ENCODE assay signal across 18 cellular contexts in genomic region chr13:97245011-97245410, GRCh38. TPM values are rescaled to one million over a fixed set of nuclear protein-coding genes. Genes with fewer than 3 reads are reported as not detected.
DNase-seq lines count a peak whose midpoint lies in the region; ATAC-seq and TF ChIP-seq lines count a peak whose summit lies in the region.
"Had no signal": no experiment of that assay in that cellular context is flagged by ENCODE, and none has a peak within 500 bp of the region (broad histone marks: within the 10 kb centered on the region; RNA-seq: fewer than 3 reads in every experiment).

No MANE protein-coding gene starts in this region.

- H2BK5ac ChIP-seq in mesenchymal stem cell (ENCODE audit: low read depth, low read length, poor library complexity, severe bottlenecking) = no peak overlapping the region

- H3K4me1 Mint-ChIP-seq in stimulated activated naive B cell treated with anti-CD40 and anti-IgM and Interleukin-4, amounts not matched to agents 10 μg/mL and 1 μg/mL and 100 μg/mL, for 72 hours = peaks cover 15 to 30% of the 10 kb centered on the region in 2 donors

- H4K8ac ChIP-seq in mesenchymal stem cell (ENCODE audit: low read length) = no peak overlapping the region

- H2BK120ac ChIP-seq in mesenchymal stem cell (ENCODE audit: low read depth, low read length) = no peak overlapping the region

- H3K18ac ChIP-seq in mesenchymal stem cell (ENCODE audit: low read depth in 1 of 2, low read length in 2 of 2) = no peak overlapping the region

- H3K79me1 ChIP-seq in mesenchymal stem cell (replicated peaks; ENCODE audit: low read length, poor library complexity, severe bottlenecking) = peaks cover 7% of the 10 kb centered on the region

- no peak overlapping the region for H4K91ac ChIP-seq in mesenchymal stem cell (ENCODE audit: low read length)

- H3K4me1 ChIP-seq in mesenchymal stem cell (ENCODE audit: control insufficient read depth, insufficient read depth, low read depth, low read length) (peaks cover 9% of the 10 kb centered on the region), subcutaneous abdominal adipose tissue (ENCODE audit: control insufficient read depth in 5 of 5, insufficient read depth in 5 of 5, low read length in 5 of 5) (peaks cover 14 to 86% (median 85%) of the 10 kb centered on the region in 5 donors)

- H3K27me3 ChIP-seq in dorsolateral prefrontal cortex (no peaks in the 10 kb centered on the region), mesenchymal stem cell (ENCODE audit: control insufficient read depth in 1 of 2, insufficient read depth in 1 of 2, low read length in 2 of 2) (no peaks in the 10 kb centered on the region), subcutaneous abdominal adipose tissue (ENCODE audit: control insufficient read depth in 5 of 5, insufficient read depth in 4 of 5, low read length in 5 of 5) (no peaks in the 10 kb centered on the region)

- no peak overlapping the region for H2BK15ac ChIP-seq in mesenchymal stem cell (ENCODE audit: low read depth, poor library complexity, severe bottlenecking)

- H3K27ac ChIP-seq in dorsolateral prefrontal cortex (peak overlapping the region; percentile 76 to 99 (median 94)), mesenchymal stem cell (ENCODE audit: low read length, poor library complexity, severe bottlenecking) (peak overlapping the region; percentile 78), subcutaneous abdominal adipose tissue (ENCODE audit: low read depth, low read length) (peak overlapping the region; percentile 85)
- H3K27ac ChIP-seq: SK-N-MC had no signal

- H3K4ac ChIP-seq in mesenchymal stem cell (ENCODE audit: low read depth in 1 of 2, low read length in 2 of 2) = peak overlapping the region; percentile 17 to 35

- H3K36me3 Mint-ChIP-seq in stimulated activated naive B cell treated with anti-CD40 and anti-IgM and Interleukin-4, amounts not matched to agents 10 μg/mL and 1 μg/mL and 100 μg/mL, for 72 hours = peaks cover 3 to 4% of the 10 kb centered on the region in 2 donors
- H3K36me3 Mint-ChIP-seq: natural killer cell had no signal

- H3K36me3 ChIP-seq in mesenchymal stem cell (ENCODE audit: control insufficient read depth in 1 of 2, insufficient read depth in 2 of 2, low read depth in 1 of 2, low read length in 2 of 2) (no peaks in the 10 kb centered on the region), subcutaneous abdominal adipose tissue (ENCODE audit: control insufficient read depth in 5 of 5, insufficient read depth in 5 of 5, low read length in 5 of 5) (no peaks in the 10 kb centered on the region)

- DNase-seq in HT-29 (ENCODE audit: low spot score) (peak; percentile 57), dorsolateral prefrontal cortex (no peak), mesenchymal stem cell (no peak)
- no peak for DNase-seq in stimulated activated naive B cell treated with anti-CD40 and anti-IgM and Interleukin-4, amounts not matched to agents 10 μg/mL and 1 μg/mL and 100 μg/mL, for 72 hours
- no peak for DNase-seq in activated naive CD4-positive, alpha-beta T cell treated with anti-CD3 and anti-CD28 coated beads, Interleukin-2, amount 50 U/mL, for 16 hours
- DNase-seq: activated CD4-positive, alpha-beta T cell treated with anti-CD3 and anti-CD28 coated beads for 4 hours; activated CD8-positive, alpha-beta memory T cell treated with anti-CD3 and anti-CD28 coated beads, Interleukin-2, amount 50 U/mL, for 48 hours; activated gamma-delta T cell treated with Interleukin-2 at 50 U/mL for 16 hours; natural killer cell; NCI-H1092; NCI-H2107; NCI-H524 treated with DMSO at 0.1 percent for 48 hours had no signal

- no peak overlapping the region for H2BK12ac ChIP-seq in mesenchymal stem cell (ENCODE audit: low read length in 2 of 2)

- H3K4me3 ChIP-seq in dorsolateral prefrontal cortex = peak overlapping the region in 25 of 59 donors; percentile 1 to 59 (median 25)
- no peak overlapping the region for H3K4me3 ChIP-seq in mesenchymal stem cell (ENCODE audit: insufficient read depth in 1 of 2, low read depth in 1 of 2, low read length in 2 of 2)
- peak overlapping the region in 1 of 5 donors; percentile 25 for H3K4me3 ChIP-seq in subcutaneous abdominal adipose tissue (ENCODE audit: low read depth in 1 of 5, low read length in 5 of 5)
- H3K4me3 ChIP-seq: SK-N-MC had no signal

- H2AFZ ChIP-seq in mesenchymal stem cell (ENCODE audit: low read depth, low read length) = no peak overlapping the region

- no peaks in the 10 kb centered on the region for H3K9me3 Mint-ChIP-seq in stimulated activated naive B cell treated with anti-CD40 and anti-IgM and Interleukin-4, amounts not matched to agents 10 μg/mL and 1 μg/mL and 100 μg/mL, for 72 hours
- H3K9me3 Mint-ChIP-seq: IgD-negative memory B cell, natural killer cell had no signal

- no peak overlapping the region for H3K23ac ChIP-seq in mesenchymal stem cell (ENCODE audit: low read length in 2 of 2)

- H3K4me3 Mint-ChIP-seq in stimulated activated naive B cell treated with anti-CD40 and anti-IgM and Interleukin-4, amounts not matched to agents 10 μg/mL and 1 μg/mL and 100 μg/mL, for 72 hours = no peak overlapping the region
- H3K4me3 Mint-ChIP-seq: IgD-negative memory B cell, natural killer cell, type B pancreatic cell had no signal

- H3K9me3 ChIP-seq in mesenchymal stem cell (ENCODE audit: control insufficient read depth, low read length) = no peaks in the 10 kb centered on the region
- no peaks in the 10 kb centered on the region for H3K9me3 ChIP-seq in subcutaneous abdominal adipose tissue (ENCODE audit: control insufficient read depth in 5 of 5, low read length in 5 of 5)

- H3K9ac ChIP-seq in mesenchymal stem cell (ENCODE audit: low read length) = no peak overlapping the region
- peak overlapping the region in 1 of 5 donors; percentile 70 for H3K9ac ChIP-seq in subcutaneous abdominal adipose tissue (ENCODE audit: low read length in 5 of 5)

- ATAC-seq in GM18907 (IDR thresholded peaks at IDR 0.05; ENCODE audit: unreplicated experiment) (no peak), HG02938 (IDR thresholded peaks at IDR 0.05; ENCODE audit: unreplicated experiment) (no peak)
- ATAC-seq in stimulated activated naive B cell treated with anti-CD40 and anti-IgM and Interleukin-4, amounts not matched to agents 10 μg/mL and 1 μg/mL and 100 μg/mL, for 72 hours (replicated peaks) = no peak
- ATAC-seq: natural killer cell had no signal

- no peak for TF ChIP-seq CTCF in dorsolateral prefrontal cortex (IDR thresholded peaks at IDR 0.05 in 54 of 56, conservative IDR thresholded peaks at IDR 0.05 in 2 of 56; ENCODE audit: low read depth in 1 of 56, partially characterized antibody in 56 of 56)

- H3K27ac Mint-ChIP-seq in stimulated activated naive B cell treated with anti-CD40 and anti-IgM and Interleukin-4, amounts not matched to agents 10 μg/mL and 1 μg/mL and 100 μg/mL, for 72 hours = no peak overlapping the region
- H3K27ac Mint-ChIP-seq: IgD-negative memory B cell, natural killer cell had no signal

- intact Hi-C loops in dorsolateral prefrontal cortex (cut with DNase I) = no loop called here

- peak overlapping the region; percentile 49 for H3K4me2 ChIP-seq in mesenchymal stem cell (ENCODE audit: low read length, poor library complexity, severe bottlenecking)

- no peak overlapping the region for H3K14ac ChIP-seq in mesenchymal stem cell (ENCODE audit: low read length in 2 of 2)

- H3K27me3 Mint-ChIP-seq in stimulated activated naive B cell treated with anti-CD40 and anti-IgM and Interleukin-4, amounts not matched to agents 10 μg/mL and 1 μg/mL and 100 μg/mL, for 72 hours = no peaks in the 10 kb centered on the region
- H3K27me3 Mint-ChIP-seq: IgD-negative memory B cell, type B pancreatic cell had no signal

- peak overlapping the region; percentile 6 for H2AK5ac ChIP-seq in mesenchymal stem cell (ENCODE audit: low read length, severe bottlenecking)

RNA-seq across cellular contexts. Expression of gene MBNL2, which starts 22.9 kb away (rescaled TPM):
- total RNA-seq in HT-29 (2014; rRNA removed; shearing (Covaris generic)) = 34.2 and 35.7 TPM in 2 replicates
- 100 to 1,000 TPM in 119 of 120 experiments, 10 to 100 TPM in 1; 96.2 to 275 (median 181) TPM for total RNA-seq in dorsolateral prefrontal cortex
- polyA plus RNA-seq in mesenchymal stem cell (2013, experiment 1 of 2) = 41.7 TPM
- polyA plus RNA-seq in mesenchymal stem cell (2013, experiment 2 of 2) = 43.8 TPM
